Comparison of ENCODE assay signal across 12 cellular contexts in the genomic region with DNA sequence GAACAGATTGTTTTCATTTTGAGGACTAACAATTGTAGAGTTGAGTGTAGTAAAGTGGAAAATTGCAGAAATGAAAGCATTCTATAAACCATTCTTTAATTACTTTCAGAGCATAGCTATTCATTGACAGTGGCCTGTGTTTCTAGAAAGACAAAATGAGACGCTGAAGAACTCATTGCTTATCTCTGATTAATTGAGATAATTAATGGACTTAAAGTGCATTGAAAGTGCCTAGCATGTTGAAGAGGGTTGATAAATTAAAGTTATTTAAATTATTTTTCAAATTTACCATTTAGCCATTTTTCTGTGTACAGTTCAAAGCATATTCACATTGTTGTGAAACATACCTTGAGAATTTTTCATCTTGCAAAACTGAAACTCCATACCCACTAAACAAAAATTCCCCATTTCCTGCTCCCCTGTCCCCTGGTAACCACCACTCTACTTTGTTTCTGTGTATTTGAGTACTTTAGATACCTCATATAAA. TPM values are rescaled to one million over a fixed set of nuclear protein-coding genes. Genes with fewer than 3 reads are reported as not detected.
DNase-seq lines count a peak whose midpoint lies in the region; ATAC-seq, FAIRE-seq and TF ChIP-seq lines count a peak whose summit lies in the region.
"Had no signal": no experiment of that assay in that cellular context is flagged by ENCODE, and none has a peak within 500 bp of the region (broad histone marks: within the 10 kb centered on the region; RNA-seq: fewer than 3 reads in every experiment).

No MANE protein-coding gene starts in this region.

- peaks cover 3 to 15% (median 9%) of the 10 kb centered on the region in 7 donors for H3K4me1 Mint-ChIP-seq in naive thymus-derived CD4-positive, alpha-beta T cell
- H3K4me1 Mint-ChIP-seq: neural crest cell had no signal

- intact Hi-C loops in cardiac septum (cut with DNase I): no loop called here
- intact Hi-C loops in naive thymus-derived CD4-positive, alpha-beta T cell (cut with micrococcal nuclease): no loop called here

- no peak overlapping the region for H3K27ac Mint-ChIP-seq in naive thymus-derived CD4-positive, alpha-beta T cell
- H3K27ac Mint-ChIP-seq: activated CD4-positive, alpha-beta T cell treated with anti-CD3 and anti-CD28 coated beads, Interleukin-2, amount 10 ng/mL, durations not matched to agents 7 days and 5 days had no signal

- peaks cover 0 to 2% (median 0%) of the 10 kb centered on the region in 5 donors for H3K27me3 Mint-ChIP-seq in naive thymus-derived CD4-positive, alpha-beta T cell
- H3K27me3 Mint-ChIP-seq: activated CD4-positive, alpha-beta T cell treated with anti-CD3 and anti-CD28 coated beads, Interleukin-2, amount 10 ng/mL, durations not matched to agents 7 days and 5 days had no signal

- POLR2A ChIA-PET in naive thymus-derived CD4-positive, alpha-beta T cell (lab: Charles Lee): no interaction called here

- no peaks in the 10 kb centered on the region for H3K9me3 ChIP-seq in naive thymus-derived CD4-positive, alpha-beta T cell (ENCODE audit: control insufficient read depth in 2 of 3, low read length in 3 of 3)

- H3K36me3 ChIP-seq in naive thymus-derived CD4-positive, alpha-beta T cell (ENCODE audit: control insufficient read depth in 2 of 3, insufficient read depth in 3 of 3, low read length in 3 of 3): no peaks in the 10 kb centered on the region

- ATAC-seq in GM19397 (IDR thresholded peaks at IDR 0.05; ENCODE audit: unreplicated experiment) (peak; percentile 77), HG02852 (IDR thresholded peaks at IDR 0.05; ENCODE audit: unreplicated experiment) (peak; percentile 86), HG03558 (IDR thresholded peaks at IDR 0.05; ENCODE audit: extremely low read depth, unreplicated experiment) (peak; percentile 65)
- no peak for ATAC-seq in naive thymus-derived CD4-positive, alpha-beta T cell

- H3K4me3 Mint-ChIP-seq in naive thymus-derived CD4-positive, alpha-beta T cell: no peak overlapping the region
- H3K4me3 Mint-ChIP-seq: activated CD4-positive, alpha-beta T cell treated with anti-CD3 and anti-CD28 coated beads, Interleukin-2, amount 10 ng/mL, durations not matched to agents 7 days and 5 days; neural crest cell had no signal

- no peaks in the 10 kb centered on the region for H3K27me3 ChIP-seq in naive thymus-derived CD4-positive, alpha-beta T cell (ENCODE audit: control insufficient read depth in 2 of 2, insufficient read depth in 2 of 2, low read length in 2 of 2)

- DNase-seq in GM12865 (ENCODE audit: low read depth): peak; percentile 68
- no peak for DNase-seq in cardiac septum (ENCODE audit: low spot score)
- DNase-seq in urothelium cell line (ENCODE audit: low spot score): no peak
- DNase-seq in LoVo (ENCODE audit: low spot score): no peak
- DNase-seq in naive thymus-derived CD4-positive, alpha-beta T cell: no peak
- DNase-seq: activated CD4-positive, alpha-beta T cell treated with anti-CD3 and anti-CD28 coated beads, Interleukin-2, amount 10 ng/mL, durations not matched to agents 7 days and 5 days; effector memory CD4-positive, alpha-beta T cell; NCI-H187 treated with DMSO at 0.1 percent for 48 hours had no signal

- H3K9me3 Mint-ChIP-seq in naive thymus-derived CD4-positive, alpha-beta T cell: peaks cover 0 to 10% (median 0%) of the 10 kb centered on the region in 11 donors
- H3K9me3 Mint-ChIP-seq: activated CD4-positive, alpha-beta T cell treated with anti-CD3 and anti-CD28 coated beads, Interleukin-2, amount 10 ng/mL, durations not matched to agents 7 days and 5 days; neural crest cell had no signal

- H3K36me3 Mint-ChIP-seq in naive thymus-derived CD4-positive, alpha-beta T cell: peaks cover 0 to 26% (median 5%) of the 10 kb centered on the region in 5 donors

- no peaks in the 10 kb centered on the region for H3K4me1 ChIP-seq in naive thymus-derived CD4-positive, alpha-beta T cell (ENCODE audit: control insufficient read depth in 2 of 2, insufficient read depth in 2 of 2, low read length in 2 of 2)

- CTCF ChIA-PET in naive thymus-derived CD4-positive, alpha-beta T cell (lab: Charles Lee): no interaction called here

- no peak for FAIRE-seq in urothelium cell line (lab: Jason Lieb, UNC)

- no peak for TF ChIP-seq CTCF in GM12865 (IDR thresholded peaks at IDR 0.05; ENCODE audit: insufficient read depth, low read depth, low read length, missing control alignments)

- peak overlapping the region; percentile 10; the same call in 1 of the 2 replicates for H3K4me3 ChIP-seq in GM12865 (ENCODE audit: low read depth, low read length)
- H3K4me3 ChIP-seq in naive thymus-derived CD4-positive, alpha-beta T cell (ENCODE audit: low read length): no peak overlapping the region

- no peak overlapping the region for H3K27ac ChIP-seq in naive thymus-derived CD4-positive, alpha-beta T cell (ENCODE audit: low read depth, low read length)

RNA-seq across cellular contexts. Expression of a gene that starts 57.4 kb away (rescaled TPM):
- total RNA-seq in cardiac septum: 83.8 TPM
- total RNA-seq in naive thymus-derived CD4-positive, alpha-beta T cell: 10 to 100 TPM; 10.1 to 21.0 (median 16.9) TPM
- 1 to 10 TPM; 5.5 to 8.1 TPM for polyA plus RNA-seq in naive thymus-derived CD4-positive, alpha-beta T cell
